Comparison of ENCODE assay signal across 1 cellular context in the genomic region with DNA sequence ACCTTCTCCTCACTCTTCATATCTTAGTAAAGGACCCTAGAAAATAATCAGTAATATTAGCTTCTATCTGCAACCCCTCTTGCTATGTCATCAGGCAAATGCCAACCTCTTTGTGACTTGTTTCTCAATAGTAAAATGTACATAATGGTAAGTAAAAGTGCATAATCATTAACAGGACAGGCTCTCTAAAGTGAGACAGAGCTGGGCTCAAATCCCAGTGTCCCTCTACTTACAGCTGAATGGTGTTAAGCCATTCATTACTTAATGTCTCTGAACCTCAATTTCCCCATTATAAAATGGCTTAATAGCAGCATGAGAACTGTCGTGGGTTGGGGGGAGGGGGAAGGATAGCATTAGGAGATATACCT.
TF ChIP-seq lines count a peak whose summit lies in the region.

No MANE protein-coding gene starts in this region.

TF ChIP-seq in SK-N-SH, 30 proteins besides CTCF, POLR2A, EP300 and RAD21 (continued from another document):
- no peak for TF ChIP-seq USF2 (IDR thresholded peaks at IDR 0.05; ENCODE audit: borderline replicate concordance, low read depth, low read length)
- no peak for TF ChIP-seq NRF1 (IDR thresholded peaks at IDR 0.05; ENCODE audit: low read depth, low read length)
- no peak for TF ChIP-seq GABPA (IDR thresholded peaks at IDR 0.05; ENCODE audit: low read depth)
- no peak for TF ChIP-seq RCOR1 (IDR thresholded peaks at IDR 0.05; ENCODE audit: low read length)
- no peak for TF ChIP-seq SIN3A (IDR thresholded peaks at IDR 0.05; ENCODE audit: borderline replicate concordance, low read depth, low read length)
